In genomic region chr10:129545257-129545656, GRCh38 we compare ENCODE assay signal across 27 cellular contexts.
DNase-seq lines count a peak whose midpoint lies in the region; ATAC-seq and TF ChIP-seq lines count a peak whose summit lies in the region.
"Had no signal": no experiment of that assay in that cellular context is flagged by ENCODE, and none has a peak within 500 bp of the region (broad histone marks: within the 10 kb centered on the region; RNA-seq: fewer than 3 reads in every experiment).

No MANE protein-coding gene starts in this region.

- ATAC-seq in activated T-cell treated with anti-CD3 and anti-CD28 coated beads, Interleukin-2, amount 50 U/mL, for 72 hours (replicated peaks in 1 of 2) = no peak
- ATAC-seq: stimulated activated naive CD8-positive, alpha-beta T cell treated with anti-CD3 and anti-CD28 coated beads, Interleukin-15, Interleukin-2, amounts not matched to agents 100 U/mL and 50 U/mL, for 24 hours had no signal

- H3K4me2 ChIP-seq in neuronal stem cell (ENCODE audit: insufficient read depth, low read length, poor library complexity, severe bottlenecking) = no peak overlapping the region

- H3K4me3 ChIP-seq in choroid plexus epithelial cell (ENCODE audit: low read depth, low read length) (no peak overlapping the region), neuronal stem cell (ENCODE audit: low read length in 2 of 2) (no peak overlapping the region), HAP-1 (no peak overlapping the region)
- H3K4me3 ChIP-seq: esophagus squamous epithelium, left ventricle myocardium inferior, prostate gland, skin epidermis, thyroid gland had no signal

- H3K27me3 Mint-ChIP-seq in activated T-cell treated with anti-CD3 and anti-CD28 coated beads, Interleukin-2, amount 50 U/mL, for 24 hours = no peaks in the 10 kb centered on the region
- no peaks in the 10 kb centered on the region for H3K27me3 Mint-ChIP-seq in activated T-cell treated with anti-CD3 and anti-CD28 coated beads, Interleukin-2, amount 50 U/mL, for 72 hours (ENCODE audit: low read depth)
- H3K27me3 Mint-ChIP-seq: activated B cell treated with CpG ODN at 0.5 μM for 24 hours; activated CD4-positive, alpha-beta memory T cell treated with anti-CD3 and anti-CD28 coated beads for 36 hours had no signal

- no peaks in the 10 kb centered on the region for H3K9me3 ChIP-seq in neuronal stem cell (replicated peaks in 1 of 2; ENCODE audit: control insufficient read depth in 2 of 2, insufficient read depth in 1 of 2, low read depth in 1 of 2, low read length in 2 of 2)
- H3K9me3 ChIP-seq in HAP-1 = no peaks in the 10 kb centered on the region
- H3K9me3 ChIP-seq: esophagus squamous epithelium, left ventricle myocardium inferior, prostate gland, thyroid gland had no signal

- TF ChIP-seq CTCF in choroid plexus epithelial cell (conservative IDR thresholded peaks at IDR 0.05; ENCODE audit: low read depth, low read length) = no peak

- H3K4me3 Mint-ChIP-seq in activated T-cell treated with anti-CD3 and anti-CD28 coated beads, Interleukin-2, amount 50 U/mL, for 24 hours = no peak overlapping the region
- H3K4me3 Mint-ChIP-seq in activated T-cell treated with anti-CD3 and anti-CD28 coated beads, Interleukin-2, amount 50 U/mL, for 72 hours = no peak overlapping the region
- H3K4me3 Mint-ChIP-seq: activated B cell treated with CpG ODN at 0.5 μM for 24 hours; activated CD4-positive, alpha-beta memory T cell treated with anti-CD3 and anti-CD28 coated beads for 36 hours; HFFc6 had no signal

- H2AFZ ChIP-seq in neuronal stem cell (ENCODE audit: low read length) = no peak overlapping the region

- no peak overlapping the region for H3K27ac Mint-ChIP-seq in activated T-cell treated with anti-CD3 and anti-CD28 coated beads, Interleukin-2, amount 50 U/mL, for 24 hours
- no peak overlapping the region for H3K27ac Mint-ChIP-seq in activated T-cell treated with anti-CD3 and anti-CD28 coated beads, Interleukin-2, amount 50 U/mL, for 72 hours
- H3K27ac Mint-ChIP-seq: activated B cell treated with CpG ODN at 0.5 μM for 24 hours; activated CD4-positive, alpha-beta memory T cell treated with anti-CD3 and anti-CD28 coated beads for 36 hours; HFFc6 had no signal

- H3K9ac ChIP-seq in neuronal stem cell (ENCODE audit: low read depth, low read length, poor library complexity) = no peak overlapping the region

- no peak overlapping the region for H4K8ac ChIP-seq in neuronal stem cell (ENCODE audit: low read depth, low read length)

- no peak overlapping the region for H3K18ac ChIP-seq in neuronal stem cell (ENCODE audit: low read length)

- no peaks in the 10 kb centered on the region for H3K9me3 Mint-ChIP-seq in activated T-cell treated with anti-CD3 and anti-CD28 coated beads, Interleukin-2, amount 50 U/mL, for 24 hours
- H3K9me3 Mint-ChIP-seq in activated T-cell treated with anti-CD3 and anti-CD28 coated beads, Interleukin-2, amount 50 U/mL, for 72 hours = no peaks in the 10 kb centered on the region
- H3K9me3 Mint-ChIP-seq: activated B cell treated with CpG ODN at 0.5 μM for 24 hours; activated CD4-positive, alpha-beta memory T cell treated with anti-CD3 and anti-CD28 coated beads for 36 hours; HFFc6 had no signal

- H2BK15ac ChIP-seq in neuronal stem cell (ENCODE audit: low read length) = no peak overlapping the region

- no peaks in the 10 kb centered on the region for H3K36me3 ChIP-seq in neuronal stem cell (replicated peaks in 1 of 2; ENCODE audit: control insufficient read depth in 2 of 2, insufficient read depth in 2 of 2, low read length in 2 of 2)
- no peaks in the 10 kb centered on the region for H3K36me3 ChIP-seq in HAP-1 (replicated peaks)
- H3K36me3 ChIP-seq: esophagus squamous epithelium, left ventricle myocardium inferior, prostate gland, thyroid gland had no signal

- peaks cover 0 to 6% of the 10 kb centered on the region in 2 donors for H3K4me1 ChIP-seq in neuronal stem cell (ENCODE audit: control insufficient read depth in 2 of 2, insufficient read depth in 1 of 2, low read depth in 1 of 2, low read length in 2 of 2)
- H3K4me1 ChIP-seq in HAP-1 = no peaks in the 10 kb centered on the region
- H3K4me1 ChIP-seq: prostate gland, thyroid gland had no signal

- no CpG with 5 or more reads among the region's 8 CpGs for WGBS in neuronal stem cell (ENCODE audit: extremely low coverage in 2 of 2, insufficient read length in 2 of 2, insufficient replicate concordance in 1 of 2), 2 donors

- DNase-seq in Caki2 (ENCODE audit: low read depth) = peak; percentile 8
- peak; percentile 30 for DNase-seq in HuH-7.5 (ENCODE audit: low spot score)
- DNase-seq in choroid plexus epithelial cell (ENCODE audit: low read depth) = peak; percentile 76
- DNase-seq in neuronal stem cell (ENCODE audit: low spot score) = no peak
- DNase-seq in HAP-1 (ENCODE audit: low spot score in 2 of 2) = no peak
- no peak for DNase-seq in NCI-H2029 (lab: John Stamatoyannopoulos, UW)
- no peak for DNase-seq in activated T-cell treated with anti-CD3 and anti-CD28 coated beads, Interleukin-2, amount 50 U/mL, for 24 hours
- DNase-seq in activated T-cell treated with anti-CD3 and anti-CD28 coated beads, Interleukin-2, amount 50 U/mL, for 72 hours = no peak
- DNase-seq: activated B cell treated with CpG ODN at 0.5 μM for 24 hours; activated CD4-positive, alpha-beta memory T cell treated with anti-CD3 and anti-CD28 coated beads for 36 hours; activated naive CD4-positive, alpha-beta T cell treated with Interleukin-2 at 50 U/mL for 16 hours; activated T-cell treated with anti-CD3 and anti-CD28 coated beads for 4 hours; anterior cingulate cortex; DND-41; effector CD4-positive, alpha-beta T cell; esophagus squamous epithelium; glutamatergic neuron; HFFc6; KG1; left ventricle myocardium inferior; NCI-H1092 treated with DMSO at 0.1 percent for 48 hours; stimulated activated naive CD8-positive, alpha-beta T cell treated with anti-CD3 and anti-CD28 coated beads, Interleukin-15, Interleukin-2, amounts not matched to agents 100 U/mL and 50 U/mL, for 24 hours; T1000; thyroid gland had no signal

- H3K36me3 Mint-ChIP-seq in activated T-cell treated with anti-CD3 and anti-CD28 coated beads, Interleukin-2, amount 50 U/mL, for 24 hours (ENCODE audit: low read depth) = peaks cover 91% of the 10 kb centered on the region
- H3K36me3 Mint-ChIP-seq in activated T-cell treated with anti-CD3 and anti-CD28 coated beads, Interleukin-2, amount 50 U/mL, for 72 hours (ENCODE audit: insufficient read depth in 2 of 2) = peaks cover 0 to 10% of the 10 kb centered on the region in 2 donors

- no peak overlapping the region for H2BK12ac ChIP-seq in neuronal stem cell (ENCODE audit: low read length)

- H3K4ac ChIP-seq in neuronal stem cell (ENCODE audit: low read length) = no peak overlapping the region

- peaks cover 2% of the 10 kb centered on the region for H3K79me1 ChIP-seq in neuronal stem cell (ENCODE audit: low read depth, low read length)

- peak overlapping the region; percentile 8 for H4K91ac ChIP-seq in neuronal stem cell (ENCODE audit: low read depth, low read length, poor library complexity)

- in situ Hi-C loops in Caki2 (cut with HindIII; ENCODE audit: low pct_unique_long_range_greater_than_20kb, low sequenced_read_pairs) (no loop called here), HAP-1 (cut with MboI; ENCODE audit: low sequenced_read_pairs) (no loop called here)

- no peaks in the 10 kb centered on the region for H3K27me3 ChIP-seq in neuronal stem cell (ENCODE audit: control insufficient read depth in 3 of 3, insufficient read depth in 3 of 3, low read depth in 1 of 3, low read length in 3 of 3)
- no peaks in the 10 kb centered on the region for H3K27me3 ChIP-seq in HAP-1 (ENCODE audit: low read depth)
- H3K27me3 ChIP-seq: esophagus squamous epithelium, thyroid gland had no signal

- no peak overlapping the region for H2AK5ac ChIP-seq in neuronal stem cell (ENCODE audit: low read depth, low read length)

- H2BK120ac ChIP-seq in neuronal stem cell (ENCODE audit: low read depth, low read length) = no peak overlapping the region

- H3K14ac ChIP-seq in neuronal stem cell (ENCODE audit: low read length) = no peak overlapping the region

- no peak overlapping the region for H2BK5ac ChIP-seq in neuronal stem cell (ENCODE audit: low read length)

- no peak overlapping the region for H3K23ac ChIP-seq in neuronal stem cell (ENCODE audit: low read depth, low read length, poor library complexity)

- H3K4me1 Mint-ChIP-seq in activated T-cell treated with anti-CD3 and anti-CD28 coated beads, Interleukin-2, amount 50 U/mL, for 24 hours (ENCODE audit: low read depth) = no peaks in the 10 kb centered on the region
- H3K4me1 Mint-ChIP-seq in activated T-cell treated with anti-CD3 and anti-CD28 coated beads, Interleukin-2, amount 50 U/mL, for 72 hours (ENCODE audit: low read depth) = no peaks in the 10 kb centered on the region
- H3K4me1 Mint-ChIP-seq: activated B cell treated with CpG ODN at 0.5 μM for 24 hours had no signal

- no peak overlapping the region for H3K27ac ChIP-seq in neuronal stem cell (replicated peaks; ENCODE audit: low read length)
- H3K27ac ChIP-seq: HL-60, prostate gland, thyroid gland had no signal

Comparison
In these comparisons a context has a peak if more than half of its experiments do, and no peak if none do; other contexts are left out.
1. DNase-seq: peak in Caki2 (single experiment), HuH-7.5 (single experiment) and choroid plexus epithelial cell (single experiment); none in neuronal stem cell (single experiment), HAP-1 (0 of 2), NCI-H2029 (single experiment), activated T-cell treated with anti-CD3 and anti-CD28 coated beads, Interleukin-2, amount 50 U/mL, for 24 hours (single experiment) and activated T-cell treated with anti-CD3 and anti-CD28 coated beads, Interleukin-2, amount 50 U/mL, for 72 hours (0 of 2).